Comparison of ENCODE assay signal across 10 cellular contexts in the genomic region with DNA sequence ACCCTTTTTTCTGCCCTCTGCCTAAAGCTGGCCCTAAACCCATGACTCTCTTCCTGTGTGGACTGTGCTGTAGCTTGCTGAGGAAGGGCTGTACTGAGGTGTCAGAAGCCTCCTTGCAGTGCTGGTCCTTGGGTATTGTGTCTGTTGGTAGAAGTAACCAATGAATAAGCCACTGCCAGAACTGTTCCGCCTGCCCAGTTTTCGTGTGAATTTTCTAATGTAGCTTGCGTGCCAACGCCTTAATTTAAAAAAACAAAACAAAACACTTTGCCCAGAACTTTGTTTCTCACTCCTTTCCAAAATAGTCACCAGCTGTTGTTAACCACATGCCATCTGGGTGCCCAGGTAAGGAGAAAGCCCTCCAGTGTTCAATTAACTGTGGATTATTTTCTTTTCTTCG.
DNase-seq lines count a peak whose midpoint lies in the region; ATAC-seq, FAIRE-seq and TF ChIP-seq lines count a peak whose summit lies in the region.
"Had no signal": no experiment of that assay in that cellular context is flagged by ENCODE, and none has a peak within 500 bp of the region (broad histone marks: within the 10 kb centered on the region; RNA-seq: fewer than 3 reads in every experiment).

No MANE protein-coding gene starts in this region.

- TF ChIP-seq CTCF in pancreas (IDR thresholded peaks at IDR 0.05): no peak
- no peak for TF ChIP-seq CTCF in Caco-2 (IDR thresholded peaks at IDR 0.05; ENCODE audit: insufficient read depth in 1 of 2, low read depth in 1 of 2, low read length in 1 of 2, severe bottlenecking in 1 of 2, unreplicated experiment in 1 of 2)
- TF ChIP-seq CTCF in osteoblast (IDR thresholded peaks at IDR 0.05; ENCODE audit: extremely low read depth, low read depth, low read length): no peak

- H3K27me3 ChIP-seq in pancreas (no peaks in the 10 kb centered on the region), Caco-2 (replicated peaks; ENCODE audit: control insufficient read depth, insufficient read depth, low read length) (no peaks in the 10 kb centered on the region), osteoblast (ENCODE audit: insufficient read depth, low read length) (no peaks in the 10 kb centered on the region)
- H3K27me3 ChIP-seq: SJSA1 had no signal

- ATAC-seq in HG02943 (IDR thresholded peaks at IDR 0.05; ENCODE audit: low read depth, unreplicated experiment) (peak; percentile 51), pancreas (peak in 3 of 4 donors; percentile 24 to 43 (median 40))

- peak; percentile 29 for DNase-seq in DMS 273 (lab: John Stamatoyannopoulos, UW; ENCODE audit: unreplicated experiment)
- DNase-seq in DMS 273 treated with DMSO at 0.1 percent for 48 hours (lab: John Stamatoyannopoulos, UW): no peak
- DNase-seq in activated CD4-positive, alpha-beta T cell treated with anti-CD3 and anti-CD28 coated beads, Interleukin-2, amount 10 ng/mL, durations not matched to agents 24 days and 14 days: peak; percentile 73
- DNase-seq in pancreas: no peak
- no peak for DNase-seq in Caco-2
- no peak for DNase-seq in cerebellar nuclear complex (lab: John Stamatoyannopoulos, UW)
- DNase-seq in osteoblast (ENCODE audit: insufficient read length, low spot score, missing footprints): no peak

- H3K27ac Mint-ChIP-seq in activated CD4-positive, alpha-beta T cell treated with anti-CD3 and anti-CD28 coated beads, Interleukin-2, amount 10 ng/mL, durations not matched to agents 24 days and 14 days: peak overlapping the region; percentile 87
- no peak overlapping the region for H3K27ac Mint-ChIP-seq in Caco-2 (ENCODE audit: unreplicated experiment)

- H3K36me3 ChIP-seq in pancreas: peaks cover 0 to 51% (median 20%) of the 10 kb centered on the region in 3 donors
- H3K36me3 ChIP-seq in Caco-2 (ENCODE audit: control insufficient read depth, insufficient read depth, low read length): no peaks in the 10 kb centered on the region; the same call in 1 of the 2 replicates
- H3K36me3 ChIP-seq in osteoblast (ENCODE audit: insufficient read depth, low read length): peaks cover 39% of the 10 kb centered on the region

- FAIRE-seq in pancreas (lab: Jason Lieb, UNC): no peak

- POLR2A ChIA-PET in Caco-2 (lab: Charles Lee): no interaction called here

- peaks cover 56% of the 10 kb centered on the region for H3K4me1 Mint-ChIP-seq in activated CD4-positive, alpha-beta T cell treated with anti-CD3 and anti-CD28 coated beads, Interleukin-2, amount 10 ng/mL, durations not matched to agents 24 days and 14 days
- no peaks in the 10 kb centered on the region for H3K4me1 Mint-ChIP-seq in Caco-2 (ENCODE audit: low read depth, unreplicated experiment)

- no peaks in the 10 kb centered on the region for H3K27me3 Mint-ChIP-seq in activated CD4-positive, alpha-beta T cell treated with anti-CD3 and anti-CD28 coated beads, Interleukin-2, amount 10 ng/mL, durations not matched to agents 24 days and 14 days
- H3K27me3 Mint-ChIP-seq in Caco-2 (ENCODE audit: insufficient read depth, unreplicated experiment): no peaks in the 10 kb centered on the region

- CTCF ChIA-PET in Caco-2 (lab: Charles Lee): no interaction called here

- H3K4me3 Mint-ChIP-seq in activated CD4-positive, alpha-beta T cell treated with anti-CD3 and anti-CD28 coated beads, Interleukin-2, amount 10 ng/mL, durations not matched to agents 24 days and 14 days: peak overlapping the region; percentile 40
- no peak overlapping the region for H3K4me3 Mint-ChIP-seq in Caco-2 (ENCODE audit: unreplicated experiment)

- no peak overlapping the region for H3K4me2 ChIP-seq in osteoblast (ENCODE audit: insufficient read depth, low read length)

- no peaks in the 10 kb centered on the region for H3K9me3 Mint-ChIP-seq in activated CD4-positive, alpha-beta T cell treated with anti-CD3 and anti-CD28 coated beads, Interleukin-2, amount 10 ng/mL, durations not matched to agents 24 days and 14 days
- no peaks in the 10 kb centered on the region for H3K9me3 Mint-ChIP-seq in Caco-2 (ENCODE audit: unreplicated experiment)

- H3K9me3 ChIP-seq in pancreas (no peaks in the 10 kb centered on the region), Caco-2 (no peaks in the 10 kb centered on the region), osteoblast (ENCODE audit: low read depth, low read length) (no peaks in the 10 kb centered on the region)
- H3K9me3 ChIP-seq: SJSA1 had no signal

- H3K27ac ChIP-seq in pancreas (peak overlapping the region in 1 of 4 donors; percentile 8), osteoblast (ENCODE audit: low read depth, low read length) (no peak overlapping the region)
- H3K27ac ChIP-seq: 22Rv1, SJSA1 had no signal

- peaks cover 36% of the 10 kb centered on the region for H3K36me3 Mint-ChIP-seq in activated CD4-positive, alpha-beta T cell treated with anti-CD3 and anti-CD28 coated beads, Interleukin-2, amount 10 ng/mL, durations not matched to agents 24 days and 14 days (ENCODE audit: low read depth)
- H3K36me3 Mint-ChIP-seq in Caco-2 (ENCODE audit: insufficient read depth, unreplicated experiment): peaks cover 23% of the 10 kb centered on the region

- H2AFZ ChIP-seq in osteoblast (ENCODE audit: low read length): no peak overlapping the region

- intact Hi-C loops in activated CD4-positive, alpha-beta T cell treated with anti-CD3 and anti-CD28 coated beads, Interleukin-2, amount 10 ng/mL, durations not matched to agents 24 days and 14 days (cut with micrococcal nuclease): loop anchor here (10.0 kb wide), 1 partner anchor 308 kb away; a partner anchor contains a TSS
- intact Hi-C loops in pancreas (cut with DNase I): no loop called here
- intact Hi-C loops in Caco-2 (cut with micrococcal nuclease; ENCODE audit: unreplicated experiment): no loop called here

- H3K4me3 ChIP-seq in pancreas (no peak overlapping the region), Caco-2 (ENCODE audit: low read depth, low read length) (no peak overlapping the region), osteoblast (ENCODE audit: insufficient read depth, low read length) (no peak overlapping the region)
- H3K4me3 ChIP-seq: SJSA1 had no signal

- no peaks in the 10 kb centered on the region for H4K20me1 ChIP-seq in osteoblast (ENCODE audit: insufficient read depth, low read length)

- H3K4me1 ChIP-seq in pancreas (peaks cover 0 to 17% (median 0%) of the 10 kb centered on the region in 3 donors), Caco-2 (no peaks in the 10 kb centered on the region), osteoblast (ENCODE audit: insufficient read depth, low read length) (peaks cover 17% of the 10 kb centered on the region)
- H3K4me1 ChIP-seq: SJSA1 had no signal

- H3K79me2 ChIP-seq in osteoblast (ENCODE audit: insufficient read depth, low read length): no peaks in the 10 kb centered on the region

- no TSS peak for BruUV-seq in Caco-2 (replicated peaks; lab: Mats Ljungman, UMichigan)

- WGBS in pancreas, 2 donors: 50 to 57% methylated on average over 5 of the region's 5 CpGs

Comparison
In these comparisons a context has a peak if more than half of its experiments do, and no peak if none do; other contexts are left out.
1. DNase-seq: peak in DMS 273 (single experiment) and activated CD4-positive, alpha-beta T cell treated with anti-CD3 and anti-CD28 coated beads, Interleukin-2, amount 10 ng/mL, durations not matched to agents 24 days and 14 days (single experiment); none in DMS 273 treated with DMSO at 0.1 percent for 48 hours (single experiment), pancreas (0 of 6), Caco-2 (0 of 2), cerebellar nuclear complex (0 of 2) and osteoblast (single experiment).